12 cellular contexts compared by ENCODE assay signal in the genomic region with DNA sequence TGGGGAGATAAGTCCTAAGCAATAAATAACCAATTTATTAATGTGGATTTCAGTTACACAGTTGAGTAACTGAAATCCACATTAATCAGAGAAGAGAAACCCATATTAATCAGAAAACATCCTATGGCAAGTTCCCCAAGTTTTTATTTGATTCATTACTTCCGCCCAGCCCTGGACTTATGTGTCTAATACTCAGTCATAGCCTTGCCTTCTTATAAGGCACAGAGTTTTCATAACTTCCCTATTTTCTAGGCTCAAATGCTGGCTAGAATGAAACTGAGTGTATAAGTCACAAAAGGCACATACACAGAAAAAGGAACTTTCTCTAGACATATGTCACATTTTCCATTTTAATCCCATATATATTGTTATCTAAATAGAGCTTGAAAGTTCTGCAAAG. TPM values are rescaled to one million over a fixed set of nuclear protein-coding genes. Genes with fewer than 3 reads are reported as not detected.
A peak's percentile ranks its signal among the peaks of the same experiment; 100 is the strongest.
DNase-seq lines count a peak whose midpoint lies in the region; ATAC-seq and TF ChIP-seq lines count a peak whose summit lies in the region.
"Had no signal": no experiment of that assay in that cellular context is flagged by ENCODE, and none has a peak within 500 bp of the region (broad histone marks: within the 10 kb centered on the region; RNA-seq: fewer than 3 reads in every experiment).

No MANE protein-coding gene starts in this region.

- no peaks in the 10 kb centered on the region for H3K9me3 Mint-ChIP-seq in activated naive CD8-positive, alpha-beta T cell treated with anti-CD3 and anti-CD28 coated beads, Interleukin-2, amount 50 U/mL, for 24 hours
- H3K9me3 Mint-ChIP-seq in T-cell: no peaks in the 10 kb centered on the region

- H3K36me3 ChIP-seq in MM.1S (replicated peaks; ENCODE audit: insufficient read depth, low read length): no peaks in the 10 kb centered on the region

- DNase-seq in GF-D8 (lab: John Stamatoyannopoulos, UW): peak; percentile 60
- DNase-seq in activated naive CD8-positive, alpha-beta T cell treated with anti-CD3 and anti-CD28 coated beads, Interleukin-2, amount 50 U/mL, for 24 hours: no peak
- no peak for DNase-seq in T-cell
- no peak for DNase-seq in DMS53 (lab: John Stamatoyannopoulos, UW)
- DNase-seq in MM.1S: no peak
- no peak for DNase-seq in kidney glomerular epithelial cell (lab: John Stamatoyannopoulos, UW)
- DNase-seq: activated naive CD4-positive, alpha-beta T cell treated with Interleukin-2 at 50 U/mL for 16 hours; heart right ventricle; MG63; small intestine had no signal

- no peak overlapping the region for H3K9ac ChIP-seq in MM.1S (ENCODE audit: low read length)

- no peaks in the 10 kb centered on the region for H3K27me3 ChIP-seq in MM.1S (replicated peaks; ENCODE audit: insufficient read depth, low read length)
- H3K27me3 ChIP-seq: heart right ventricle, MG63 had no signal

- no peak overlapping the region for H2AFZ ChIP-seq in MM.1S (ENCODE audit: low read length)

- POLR2A ChIA-PET in T-cell (lab: Charles Lee): no interaction called here

- H3K79me2 ChIP-seq in MM.1S (ENCODE audit: low read length): peaks cover 22% of the 10 kb centered on the region; the same call in 1 of the 2 replicates

- H3K4me2 ChIP-seq in MM.1S (ENCODE audit: low read depth, low read length): no peak overlapping the region

- peaks cover 51% of the 10 kb centered on the region for H3K4me1 Mint-ChIP-seq in activated naive CD8-positive, alpha-beta T cell treated with anti-CD3 and anti-CD28 coated beads, Interleukin-2, amount 50 U/mL, for 24 hours
- H3K4me1 Mint-ChIP-seq in T-cell: peaks cover 66 to 75% (median 74%) of the 10 kb centered on the region in 3 donors

- TF ChIP-seq CTCF in MM.1S (IDR thresholded peaks at IDR 0.05; ENCODE audit: low read length): no peak

- H3K9me3 ChIP-seq in MM.1S (replicated peaks; ENCODE audit: insufficient read depth, low read length): no peaks in the 10 kb centered on the region
- H3K9me3 ChIP-seq: heart right ventricle, MG63 had no signal

- H3K27ac ChIP-seq in MM.1S (ENCODE audit: low read length): no peak overlapping the region

- H3K4me1 ChIP-seq in MM.1S (ENCODE audit: low read length): no peaks in the 10 kb centered on the region

- H3K9me2 ChIP-seq in MM.1S (replicated peaks; ENCODE audit: insufficient read depth, low read length): no peaks in the 10 kb centered on the region

- H3K4me3 Mint-ChIP-seq in activated naive CD8-positive, alpha-beta T cell treated with anti-CD3 and anti-CD28 coated beads, Interleukin-2, amount 50 U/mL, for 24 hours: no peak overlapping the region
- no peak overlapping the region for H3K4me3 Mint-ChIP-seq in T-cell

- peak overlapping the region; percentile 57 for H3K27ac Mint-ChIP-seq in activated naive CD8-positive, alpha-beta T cell treated with anti-CD3 and anti-CD28 coated beads, Interleukin-2, amount 50 U/mL, for 24 hours
- H3K27ac Mint-ChIP-seq in T-cell: no peak overlapping the region

- no peaks in the 10 kb centered on the region for H3K27me3 Mint-ChIP-seq in activated naive CD8-positive, alpha-beta T cell treated with anti-CD3 and anti-CD28 coated beads, Interleukin-2, amount 50 U/mL, for 24 hours
- H3K27me3 Mint-ChIP-seq in T-cell: no peaks in the 10 kb centered on the region

- H4K20me1 ChIP-seq in MM.1S (ENCODE audit: insufficient read depth, low read length): no peaks in the 10 kb centered on the region

- no peak overlapping the region for H3K4me3 ChIP-seq in MM.1S (ENCODE audit: low read length)
- H3K4me3 ChIP-seq: heart right ventricle, MG63 had no signal

- ATAC-seq in GM19328 (IDR thresholded peaks at IDR 0.05; ENCODE audit: unreplicated experiment) (peak; percentile 75), HG03460 (IDR thresholded peaks at IDR 0.05; ENCODE audit: unreplicated experiment) (peak; percentile 64), T-cell (replicated peaks in 1 of 4) (no peak)
- ATAC-seq in activated naive CD8-positive, alpha-beta T cell treated with anti-CD3 and anti-CD28 coated beads, Interleukin-2, amount 50 U/mL, for 24 hours: peak; percentile 52
- ATAC-seq: heart right ventricle had no signal

- CTCF ChIA-PET in T-cell (lab: Charles Lee): no interaction called here

- H3F3A ChIP-seq in MM.1S (ENCODE audit: insufficient read depth, low read length): no peaks in the 10 kb centered on the region

- peaks cover 62% of the 10 kb centered on the region for H3K36me3 Mint-ChIP-seq in activated naive CD8-positive, alpha-beta T cell treated with anti-CD3 and anti-CD28 coated beads, Interleukin-2, amount 50 U/mL, for 24 hours (ENCODE audit: low read depth)
- peaks cover 70% of the 10 kb centered on the region for H3K36me3 Mint-ChIP-seq in T-cell

RNA-seq across cellular contexts. Expression of gene CD47, which starts 28.8 kb away (rescaled TPM):
- 100 to 1,000 TPM; 154 to 186 (median 161) TPM for total RNA-seq in T-cell

Comparison
In these comparisons a context has a peak if more than half of its experiments do, and no peak if none do; other contexts are left out.
1. ATAC-seq: peak in GM19328 (single experiment), HG03460 (single experiment) and activated naive CD8-positive, alpha-beta T cell treated with anti-CD3 and anti-CD28 coated beads, Interleukin-2, amount 50 U/mL, for 24 hours (single experiment); none in T-cell (0 of 4).